Comparison of ENCODE assay signal across 8 cellular contexts in the genomic region with DNA sequence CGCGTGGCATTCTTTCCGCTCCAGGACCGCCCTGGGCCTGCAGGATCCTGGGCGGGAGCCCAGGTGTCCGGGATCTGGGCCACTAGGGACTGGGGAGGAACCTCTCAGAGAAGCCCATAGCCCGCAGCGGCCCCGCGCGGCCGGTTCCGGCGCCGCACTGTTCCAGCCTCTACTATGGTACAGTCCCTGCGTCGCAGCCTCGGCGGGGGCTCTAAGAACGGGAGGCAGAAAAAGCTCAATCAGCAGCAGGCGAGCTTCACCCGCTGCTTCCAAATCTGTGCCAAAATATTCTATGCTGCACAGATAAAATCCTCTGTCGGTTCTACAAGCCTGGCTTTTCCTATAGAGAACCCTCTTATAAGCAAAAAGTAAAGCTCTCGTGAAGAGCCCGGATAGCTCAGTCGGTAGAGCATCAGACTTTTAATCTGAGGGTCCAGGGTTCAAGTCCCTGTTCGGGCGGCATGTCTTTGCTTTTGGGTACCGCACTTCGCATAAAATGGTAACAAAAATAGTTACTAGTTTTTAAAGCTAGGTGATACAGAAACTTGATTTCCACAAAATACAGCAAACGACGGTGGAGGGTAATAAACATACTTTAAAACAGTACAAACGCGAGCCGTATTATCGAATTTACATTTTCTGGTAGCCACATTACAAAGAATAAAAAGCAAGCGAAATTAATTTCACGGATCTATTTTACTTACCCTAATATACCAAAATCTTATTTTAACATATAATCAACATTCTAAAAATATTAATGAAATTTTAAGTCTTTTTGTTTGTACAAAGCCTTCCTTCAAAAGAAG. TPM values are rescaled to one million over a fixed set of nuclear protein-coding genes. Genes with fewer than 3 reads are reported as not detected.
DNase-seq lines count a peak whose midpoint lies in the region; ATAC-seq and TF ChIP-seq lines count a peak whose summit lies in the region.

No MANE protein-coding gene starts in this region.

- peak overlapping the region; percentile 93 for H3K4me3 Mint-ChIP-seq in CD8-positive, alpha-beta T cell
- peak overlapping the region; percentile 96 for H3K4me3 Mint-ChIP-seq in neural crest cell
- H3K4me3 Mint-ChIP-seq in stimulated activated naive CD8-positive, alpha-beta T cell treated with anti-CD3 and anti-CD28 coated beads, Interleukin-15, amount 100 ng/mL, for 72 hours = peak overlapping the region; percentile 91 to 96

- intact Hi-C loops in CD8-positive, alpha-beta T cell (cut with DNase I, micrococcal nuclease) = loop anchor here (1.0 to 10.0 kb wide), 19 partner anchors 9 to 626 kb away; partner anchors contain the start of genes CCDC42 (in 1 of the 2), CNTROB (in 1 of the 2), KRABD2 (in 1 of the 2) and RANGRF (in 1 of the 2)

- no peaks in the 10 kb centered on the region for H3K9me3 ChIP-seq in CD8-positive, alpha-beta T cell (ENCODE audit: low read length)

- H3K27ac ChIP-seq in CD8-positive, alpha-beta T cell (ENCODE audit: low read depth, low read length) = peak overlapping the region; percentile 32
- peak overlapping the region; percentile 90 for H3K27ac ChIP-seq in foreskin keratinocyte

- H3K27ac Mint-ChIP-seq in CD8-positive, alpha-beta T cell = peak overlapping the region; percentile 95
- H3K27ac Mint-ChIP-seq in neural crest cell (ENCODE audit: unreplicated experiment) = peak overlapping the region; percentile 76
- H3K27ac Mint-ChIP-seq in stimulated activated naive CD8-positive, alpha-beta T cell treated with anti-CD3 and anti-CD28 coated beads, Interleukin-15, amount 100 ng/mL, for 72 hours = peak overlapping the region; percentile 95 to 100

- POLR2A ChIA-PET in CD8-positive, alpha-beta T cell (lab: Charles Lee) = interaction anchor here (0.8 to 6.7 kb wide), 24 partner anchors 9 to 790 kb away, joined by 3 to 64 read pairs (median 4); partner anchors contain the start of genes AURKB, BORCS6, CTC1 and CYB5D1

- H3K36me3 ChIP-seq in CD8-positive, alpha-beta T cell (ENCODE audit: insufficient read depth, low read length) = no peaks in the 10 kb centered on the region

- H3K27me3 Mint-ChIP-seq in CD8-positive, alpha-beta T cell (ENCODE audit: low read depth) = peaks cover 33% of the 10 kb centered on the region
- H3K27me3 Mint-ChIP-seq in neural crest cell (ENCODE audit: low read depth) = peaks cover 96% of the 10 kb centered on the region
- H3K27me3 Mint-ChIP-seq in stimulated activated naive CD8-positive, alpha-beta T cell treated with anti-CD3 and anti-CD28 coated beads, Interleukin-15, amount 100 ng/mL, for 72 hours = peaks cover 61% of the 10 kb centered on the region

- peak; percentile 70 to 90 (median 83) for DNase-seq in CD8-positive, alpha-beta T cell
- peak; percentile 82 for DNase-seq in LoVo (ENCODE audit: low spot score)
- peak; percentile 93 for DNase-seq in SK-MEL-5 (ENCODE audit: low read depth, low spot score)
- DNase-seq in activated naive CD4-positive, alpha-beta T cell (lab: John Stamatoyannopoulos, UW) = peak; percentile 68 to 81 (median 69)
- peak; percentile 73 to 83 for DNase-seq in foreskin keratinocyte
- DNase-seq in neural crest cell (ENCODE audit: low read depth, low spot score) = peak; percentile 81
- DNase-seq in stimulated activated naive CD8-positive, alpha-beta T cell treated with anti-CD3 and anti-CD28 coated beads, Interleukin-15, amount 100 ng/mL, for 72 hours = peak; percentile 88 to 89

- TF ChIP-seq CTCF in CD8-positive, alpha-beta T cell (IDR thresholded peaks at IDR 0.05) = peak; percentile 88
- TF ChIP-seq CTCF in foreskin keratinocyte (conservative IDR thresholded peaks at IDR 0.05) (peak; percentile 91), neural crest cell (conservative IDR thresholded peaks at IDR 0.05) (peak; percentile 82)

- no peaks in the 10 kb centered on the region for H3K9me3 Mint-ChIP-seq in CD8-positive, alpha-beta T cell
- H3K9me3 Mint-ChIP-seq in neural crest cell = peaks cover 3% of the 10 kb centered on the region
- H3K9me3 Mint-ChIP-seq in stimulated activated naive CD8-positive, alpha-beta T cell treated with anti-CD3 and anti-CD28 coated beads, Interleukin-15, amount 100 ng/mL, for 72 hours = no peaks in the 10 kb centered on the region

- peak; percentile 62 for ATAC-seq in CD8-positive, alpha-beta T cell
- ATAC-seq in GM21528 (IDR thresholded peaks at IDR 0.05; ENCODE audit: low FRiP score, unreplicated experiment) (peak; percentile 37), foreskin keratinocyte (peak; percentile 51)
- ATAC-seq in stimulated activated naive CD8-positive, alpha-beta T cell treated with anti-CD3 and anti-CD28 coated beads, Interleukin-15, amount 100 ng/mL, for 72 hours = peak; percentile 73

- peaks cover 2% of the 10 kb centered on the region for H3K36me3 Mint-ChIP-seq in CD8-positive, alpha-beta T cell
- H3K36me3 Mint-ChIP-seq in neural crest cell (ENCODE audit: low read depth) = peaks cover 15% of the 10 kb centered on the region

- CTCF ChIA-PET in CD8-positive, alpha-beta T cell (lab: Charles Lee) = interaction anchor here (0.7 to 7.0 kb wide), 37 partner anchors 8 to 248 kb away, joined by 3 to 93 read pairs (median 6); partner anchors contain the start of genes ALOX12B, BORCS6, CTC1 and PER1

- no peaks in the 10 kb centered on the region for H3K27me3 ChIP-seq in CD8-positive, alpha-beta T cell (ENCODE audit: insufficient read depth, low read length)
- H3K27me3 ChIP-seq in foreskin keratinocyte = peaks cover 4% of the 10 kb centered on the region

- H3K4me1 Mint-ChIP-seq in CD8-positive, alpha-beta T cell (ENCODE audit: low read depth) = peaks cover 45% of the 10 kb centered on the region
- H3K4me1 Mint-ChIP-seq in neural crest cell = peaks cover 51% of the 10 kb centered on the region
- peaks cover 58% of the 10 kb centered on the region for H3K4me1 Mint-ChIP-seq in stimulated activated naive CD8-positive, alpha-beta T cell treated with anti-CD3 and anti-CD28 coated beads, Interleukin-15, amount 100 ng/mL, for 72 hours

- H3K4me1 ChIP-seq in CD8-positive, alpha-beta T cell (ENCODE audit: insufficient read depth, low read length) = peaks cover 46% of the 10 kb centered on the region
- H3K4me1 ChIP-seq in foreskin keratinocyte = peaks cover 3% of the 10 kb centered on the region

- peak overlapping the region; percentile 77 for H3K4me3 ChIP-seq in CD8-positive, alpha-beta T cell (ENCODE audit: low read depth, low read length)

- in situ Hi-C loops in SK-MEL-5 (cut with HindIII; ENCODE audit: low pct_unique_long_range_greater_than_20kb, low sequenced_read_pairs) = no loop called here

RNA-seq across cellular contexts. Expression of gene ALOXE3, which starts 0.7 kb away (rescaled TPM):
- under 1 TPM; 0.11 to 0.33 TPM for total RNA-seq in CD8-positive, alpha-beta T cell
- not detected in 2 replicates for total RNA-seq in SK-MEL-5 (2014; rRNA removed; shearing (Covaris generic))
- 0.06 and 0.39 TPM in 2 replicates for polyA plus RNA-seq in SK-MEL-5 (2015; cell fraction: cytosol; rRNA removed)
- not detected in 2 replicates for polyA plus RNA-seq in SK-MEL-5 (2015; cell fraction: nucleus; rRNA removed)
- 2.4 and 4.7 TPM in 2 replicates for total RNA-seq in foreskin keratinocyte
- 4.0 and 8.4 TPM in 2 replicates for polyA plus RNA-seq in foreskin keratinocyte
- 0.09 TPM in 1 of 2 replicates, not detected in the other for total RNA-seq in neural crest cell

RNA-seq across cellular contexts. Expression of gene HES7, which starts 4.9 kb away (rescaled TPM):
- total RNA-seq in CD8-positive, alpha-beta T cell = under 1 TPM; 0.30 to 0.92 TPM
- not detected in 2 replicates for total RNA-seq in SK-MEL-5 (2014; rRNA removed; shearing (Covaris generic))
- 0.54 TPM in 1 of 2 replicates, not detected in the other for polyA plus RNA-seq in SK-MEL-5 (2015; cell fraction: cytosol; rRNA removed)
- polyA plus RNA-seq in SK-MEL-5 (2015; cell fraction: nucleus; rRNA removed) = 3.5 and 4.4 TPM in 2 replicates
- 1.0 and 1.1 TPM in 2 replicates for total RNA-seq in foreskin keratinocyte
- 2.6 and 2.8 TPM in 2 replicates for polyA plus RNA-seq in foreskin keratinocyte
- 0.41 and 0.56 TPM in 2 replicates for total RNA-seq in neural crest cell

RNA-seq across cellular contexts. Expression of gene ALOX12B, which starts 31.5 kb away (rescaled TPM):
- total RNA-seq in CD8-positive, alpha-beta T cell = under 1 TPM in 1 of 2 experiments, not detected in 1; 0.68 TPM
- total RNA-seq in SK-MEL-5 (2014; rRNA removed; shearing (Covaris generic)) = 0.21 TPM in 1 of 2 replicates, not detected in the other
- polyA plus RNA-seq in SK-MEL-5 (2015; cell fraction: cytosol; rRNA removed) = 1.2 and 3.0 TPM in 2 replicates
- polyA plus RNA-seq in SK-MEL-5 (2015; cell fraction: nucleus; rRNA removed) = 0.19 TPM in 1 of 2 replicates, not detected in the other
- total RNA-seq in foreskin keratinocyte (0.25 and 0.31 TPM in 2 replicates), neural crest cell (not detected in 2 replicates)
- 0.30 and 0.43 TPM in 2 replicates for polyA plus RNA-seq in foreskin keratinocyte

RNA-seq across cellular contexts. Expression of gene PER1, which starts 33.2 kb away (rescaled TPM):
- 1,000 to 10,000 TPM; 1,922 to 1,926 TPM for total RNA-seq in CD8-positive, alpha-beta T cell
- total RNA-seq in SK-MEL-5 (2014; rRNA removed; shearing (Covaris generic)) = 7.7 and 9.7 TPM in 2 replicates
- 10.9 and 11.0 TPM in 2 replicates for polyA plus RNA-seq in SK-MEL-5 (2015; cell fraction: cytosol; rRNA removed)
- polyA plus RNA-seq in SK-MEL-5 (2015; cell fraction: nucleus; rRNA removed) = 30.2 and 41.5 TPM in 2 replicates
- 25.8 and 28.2 TPM in 2 replicates for total RNA-seq in foreskin keratinocyte
- polyA plus RNA-seq in foreskin keratinocyte = 15.2 and 19.9 TPM in 2 replicates
- 38.3 and 51.6 TPM in 2 replicates for total RNA-seq in neural crest cell

RNA-seq across cellular contexts. Expression of gene VAMP2, which starts 43.8 kb away (rescaled TPM):
- 100 to 1,000 TPM; 302 to 303 TPM for total RNA-seq in CD8-positive, alpha-beta T cell
- 3.2 TPM in 2 replicates for total RNA-seq in SK-MEL-5 (2014; rRNA removed; shearing (Covaris generic))
- polyA plus RNA-seq in SK-MEL-5 (2015; cell fraction: cytosol; rRNA removed) = 18.2 and 24.3 TPM in 2 replicates
- 75.2 and 93.4 TPM in 2 replicates for polyA plus RNA-seq in SK-MEL-5 (2015; cell fraction: nucleus; rRNA removed)
- total RNA-seq in foreskin keratinocyte (5.5 and 6.9 TPM in 2 replicates), neural crest cell (47.2 and 49.7 TPM in 2 replicates)
- polyA plus RNA-seq in foreskin keratinocyte = 15.2 and 17.7 TPM in 2 replicates

Comparison
In these comparisons a context has a peak if more than half of its experiments do, and no peak if none do; other contexts are left out.
1. Peak in every context shown above with its lines: DNase-seq, ATAC-seq, H3K4me3 ChIP-seq and H3K27ac ChIP-seq.